In genomic region chr2:13585732-13586131, GRCh38 we compare ENCODE assay signal across 27 cellular contexts.
"Had no signal": no experiment of that assay in that cellular context is flagged by ENCODE, and none has a peak within 500 bp of the region (broad histone marks: within the 10 kb centered on the region; RNA-seq: fewer than 3 reads in every experiment).

No MANE protein-coding gene starts in this region.

- ATAC-seq: stimulated activated effector memory CD8-positive, alpha-beta T cell treated with anti-CD3 and anti-CD28 coated beads, Interleukin-12 subunit alpha, Interleukin-12 subunit beta, amount 100 ng/mL, for 72 hours; stimulated activated naive B cell treated with anti-CD40 and anti-IgM and Interleukin-4, amounts not matched to agents 10 μg/mL and 1 μg/mL and 100 μg/mL, for 72 hours; stimulated activated naive CD8-positive, alpha-beta T cell treated with anti-CD3 and anti-CD28 coated beads, Interleukin-15, amount 100 ng/mL, for 72 hours; stimulated activated naive CD8-positive, alpha-beta T cell treated with anti-CD3 and anti-CD28 coated beads, Interleukin-15, Interleukin-2, amounts not matched to agents 100 U/mL and 50 U/mL, for 24 hours; upper lobe of right lung had no signal

- H3K4me3 Mint-ChIP-seq: stimulated activated effector memory CD8-positive, alpha-beta T cell treated with anti-CD3 and anti-CD28 coated beads, Interleukin-12 subunit alpha, Interleukin-12 subunit beta, amount 100 ng/mL, for 72 hours; stimulated activated naive B cell treated with anti-CD40 and anti-IgM and Interleukin-4, amounts not matched to agents 10 μg/mL and 1 μg/mL and 100 μg/mL, for 72 hours; stimulated activated naive CD8-positive, alpha-beta T cell treated with anti-CD3 and anti-CD28 coated beads, Interleukin-15, amount 100 ng/mL, for 72 hours; stimulated activated naive CD8-positive, alpha-beta T cell treated with anti-CD3 and anti-CD28 coated beads, Interleukin-15, Interleukin-2, amounts not matched to agents 100 ng/mL and 50 ng/mL, for 24 hours; type B pancreatic cell had no signal

- H3K27me3 ChIP-seq: stomach, suprapubic skin, testis, thyroid gland, tibial artery, tibial nerve, transverse colon, upper lobe of left lung, upper lobe of right lung, uterus, vagina had no signal

- H3K27ac ChIP-seq: stomach, suprapubic skin, testis, thoracic aorta, thyroid gland, tibial artery, tibial nerve, transverse colon, upper lobe of left lung, upper lobe of right lung, uterus, vagina had no signal

- H3K9me3 ChIP-seq: stomach, suprapubic skin, testis, thoracic aorta, thyroid gland, tibial artery, tibial nerve, upper lobe of left lung, upper lobe of right lung, uterus, vagina had no signal

- DNase-seq: stimulated activated CD4-positive, alpha-beta T cell treated with anti-CD3 and anti-CD28 coated beads, Interleukin-2, amount 100 ng/mL, for 48 hours; stimulated activated CD4-positive, alpha-beta T cell treated with anti-CD3 and anti-CD28 coated beads, Interleukin-4, amount 100 ng/mL, for 1 hour; stimulated activated CD4-positive, alpha-beta T cell treated with anti-CD3 and anti-CD28 coated beads, Interleukin-4, amount 100 ng/mL, for 24 hours; stimulated activated CD4-positive, alpha-beta T cell treated with anti-CD3 and anti-CD28 coated beads, Interleukin-4, amount 100 ng/mL, for 4 hours; stimulated activated CD8-positive, alpha-beta memory T cell treated with anti-CD3 and anti-CD28 coated beads, Interleukin-4, amount 100 ng/mL, for 48 hours; stimulated activated naive B cell treated with anti-CD40 and anti-IgM and Interleukin-4, amounts not matched to agents 10 μg/mL and 1 μg/mL and 100 μg/mL, for 72 hours; stimulated activated naive CD4-positive, alpha-beta T cell; stimulated activated naive CD4-positive, alpha-beta T cell treated with Interleukin-2 at 50 U/mL for 16 hours; stimulated activated naive CD8-positive, alpha-beta T cell treated with anti-CD3 and anti-CD28 coated beads, Interleukin-15, amount 100 ng/mL, for 72 hours; stimulated activated naive CD8-positive, alpha-beta T cell treated with anti-CD3 and anti-CD28 coated beads, Interleukin-15, Interleukin-2, amounts not matched to agents 100 U/mL and 50 U/mL, for 24 hours; stomach; substantia nigra; testis; thyroid gland; tibial artery; transverse colon; trophoblast cell; upper lobe of left lung; upper lobe of right lung; uterus had no signal

- H3K4me3 ChIP-seq: stomach, suprapubic skin, testis, thoracic aorta, thyroid gland, tibial artery, tibial nerve, transverse colon, upper lobe of left lung, upper lobe of right lung, uterus, vagina had no signal

- H3K4me1 Mint-ChIP-seq: stimulated activated effector memory CD8-positive, alpha-beta T cell treated with anti-CD3 and anti-CD28 coated beads, Interleukin-12 subunit alpha, Interleukin-12 subunit beta, amount 100 ng/mL, for 72 hours; stimulated activated naive B cell treated with anti-CD40 and anti-IgM and Interleukin-4, amounts not matched to agents 10 μg/mL and 1 μg/mL and 100 μg/mL, for 72 hours; stimulated activated naive CD8-positive, alpha-beta T cell treated with anti-CD3 and anti-CD28 coated beads, Interleukin-15, amount 100 ng/mL, for 72 hours had no signal

- H3K27me3 Mint-ChIP-seq: stimulated activated naive B cell treated with anti-CD40 and anti-IgM and Interleukin-4, amounts not matched to agents 10 μg/mL and 1 μg/mL and 100 μg/mL, for 72 hours; stimulated activated naive CD8-positive, alpha-beta T cell treated with anti-CD3 and anti-CD28 coated beads, Interleukin-15, amount 100 ng/mL, for 72 hours; stimulated activated naive CD8-positive, alpha-beta T cell treated with anti-CD3 and anti-CD28 coated beads, Interleukin-15, Interleukin-2, amounts not matched to agents 100 ng/mL and 50 ng/mL, for 24 hours; type B pancreatic cell had no signal

- H3K27ac Mint-ChIP-seq: stimulated activated effector memory CD8-positive, alpha-beta T cell treated with anti-CD3 and anti-CD28 coated beads, Interleukin-12 subunit alpha, Interleukin-12 subunit beta, amount 100 ng/mL, for 72 hours; stimulated activated naive B cell treated with anti-CD40 and anti-IgM and Interleukin-4, amounts not matched to agents 10 μg/mL and 1 μg/mL and 100 μg/mL, for 72 hours; stimulated activated naive CD8-positive, alpha-beta T cell treated with anti-CD3 and anti-CD28 coated beads, Interleukin-15, amount 100 ng/mL, for 72 hours; stimulated activated naive CD8-positive, alpha-beta T cell treated with anti-CD3 and anti-CD28 coated beads, Interleukin-15, Interleukin-2, amounts not matched to agents 100 ng/mL and 50 ng/mL, for 24 hours; type B pancreatic cell had no signal

- H3K9me3 Mint-ChIP-seq: type B pancreatic cell had no signal

- H3K36me3 ChIP-seq: stomach, suprapubic skin, thoracic aorta, thyroid gland, tibial artery, tibial nerve, transverse colon, upper lobe of left lung, upper lobe of right lung, uterus, vagina had no signal

- H3K4me1 ChIP-seq: stomach, suprapubic skin, testis, thyroid gland, tibial artery, tibial nerve, transverse colon, upper lobe of left lung, upper lobe of right lung, uterus, vagina had no signal

- H3K36me3 Mint-ChIP-seq: stimulated activated effector memory CD8-positive, alpha-beta T cell treated with anti-CD3 and anti-CD28 coated beads, Interleukin-12 subunit alpha, Interleukin-12 subunit beta, amount 100 ng/mL, for 72 hours; stimulated activated naive B cell treated with anti-CD40 and anti-IgM and Interleukin-4, amounts not matched to agents 10 μg/mL and 1 μg/mL and 100 μg/mL, for 72 hours; type B pancreatic cell had no signal
